In the genomic region with DNA sequence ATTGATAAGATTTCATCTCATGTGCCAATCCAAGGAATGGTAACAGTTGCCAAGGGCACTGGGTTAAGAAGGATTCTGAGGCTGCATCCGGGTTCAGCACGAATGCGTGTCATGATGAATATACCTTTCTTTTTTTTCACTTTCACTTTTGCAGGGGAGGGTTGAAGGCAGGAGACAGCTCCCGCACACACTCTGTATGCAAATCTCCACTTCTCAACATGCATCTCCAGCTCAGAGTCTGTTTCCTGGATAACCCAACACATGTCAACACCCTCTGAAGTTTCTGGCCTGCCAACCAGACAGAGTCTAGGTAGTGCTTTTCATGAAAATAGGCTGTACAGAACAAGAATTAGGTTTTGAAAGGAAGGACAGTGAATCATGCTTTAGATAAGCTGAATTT, we compare ENCODE assay signal across 2 cellular contexts.
TF ChIP-seq lines count a peak whose summit lies in the region.

No MANE protein-coding gene starts in this region.

TF ChIP-seq in WTC11, 78 proteins besides CTCF, POLR2A, EP300 and RAD21 (continued from another document):
- TF ChIP-seq, protein P1, sequence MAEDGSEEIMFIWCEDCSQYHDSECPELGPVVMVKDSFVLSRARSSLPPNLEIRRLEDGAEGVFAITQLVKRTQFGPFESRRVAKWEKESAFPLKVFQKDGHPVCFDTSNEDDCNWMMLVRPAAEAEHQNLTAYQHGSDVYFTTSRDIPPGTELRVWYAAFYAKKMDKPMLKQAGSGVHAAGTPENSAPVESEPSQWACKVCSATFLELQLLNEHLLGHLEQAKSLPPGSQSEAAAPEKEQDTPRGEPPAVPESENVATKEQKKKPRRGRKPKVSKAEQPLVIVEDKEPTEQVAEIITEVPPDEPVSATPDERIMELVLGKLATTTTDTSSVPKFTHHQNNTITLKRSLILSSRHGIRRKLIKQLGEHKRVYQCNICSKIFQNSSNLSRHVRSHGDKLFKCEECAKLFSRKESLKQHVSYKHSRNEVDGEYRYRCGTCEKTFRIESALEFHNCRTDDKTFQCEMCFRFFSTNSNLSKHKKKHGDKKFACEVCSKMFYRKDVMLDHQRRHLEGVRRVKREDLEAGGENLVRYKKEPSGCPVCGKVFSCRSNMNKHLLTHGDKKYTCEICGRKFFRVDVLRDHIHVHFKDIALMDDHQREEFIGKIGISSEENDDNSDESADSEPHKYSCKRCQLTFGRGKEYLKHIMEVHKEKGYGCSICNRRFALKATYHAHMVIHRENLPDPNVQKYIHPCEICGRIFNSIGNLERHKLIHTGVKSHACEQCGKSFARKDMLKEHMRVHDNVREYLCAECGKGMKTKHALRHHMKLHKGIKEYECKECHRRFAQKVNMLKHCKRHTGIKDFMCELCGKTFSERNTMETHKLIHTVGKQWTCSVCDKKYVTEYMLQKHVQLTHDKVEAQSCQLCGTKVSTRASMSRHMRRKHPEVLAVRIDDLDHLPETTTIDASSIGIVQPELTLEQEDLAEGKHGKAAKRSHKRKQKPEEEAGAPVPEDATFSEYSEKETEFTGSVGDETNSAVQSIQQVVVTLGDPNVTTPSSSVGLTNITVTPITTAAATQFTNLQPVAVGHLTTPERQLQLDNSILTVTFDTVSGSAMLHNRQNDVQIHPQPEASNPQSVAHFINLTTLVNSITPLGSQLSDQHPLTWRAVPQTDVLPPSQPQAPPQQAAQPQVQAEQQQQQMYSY (CRISPR knock-in tag; IDR thresholded peaks at IDR 0.05), result no peak
- TF ChIP-seq FOXP1 (CRISPR knock-in tag; IDR thresholded peaks at IDR 0.05; ENCODE audit: borderline replicate concordance) (no peak), NR3C1 (CRISPR knock-in tag; conservative IDR thresholded peaks at IDR 0.05; ENCODE audit: low read depth) (no peak), GRHL2 (CRISPR knock-in tag; IDR thresholded peaks at IDR 0.05; ENCODE audit: insufficient replicate concordance, severe bottlenecking) (no peak), SP1 (CRISPR knock-in tag; conservative IDR thresholded peaks at IDR 0.05) (no peak)
- TF ChIP-seq, protein P2, sequence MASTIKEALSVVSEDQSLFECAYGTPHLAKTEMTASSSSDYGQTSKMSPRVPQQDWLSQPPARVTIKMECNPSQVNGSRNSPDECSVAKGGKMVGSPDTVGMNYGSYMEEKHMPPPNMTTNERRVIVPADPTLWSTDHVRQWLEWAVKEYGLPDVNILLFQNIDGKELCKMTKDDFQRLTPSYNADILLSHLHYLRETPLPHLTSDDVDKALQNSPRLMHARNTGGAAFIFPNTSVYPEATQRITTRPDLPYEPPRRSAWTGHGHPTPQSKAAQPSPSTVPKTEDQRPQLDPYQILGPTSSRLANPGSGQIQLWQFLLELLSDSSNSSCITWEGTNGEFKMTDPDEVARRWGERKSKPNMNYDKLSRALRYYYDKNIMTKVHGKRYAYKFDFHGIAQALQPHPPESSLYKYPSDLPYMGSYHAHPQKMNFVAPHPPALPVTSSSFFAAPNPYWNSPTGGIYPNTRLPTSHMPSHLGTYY (CRISPR knock-in tag; IDR thresholded peaks at IDR 0.05), result no peak
TF ChIP-seq in WTC11: peak in this region for 0.

TF ChIP-seq in SK-N-SH, 30 proteins besides CTCF, POLR2A, EP300 and RAD21 (continued from another document):
- TF ChIP-seq, protein P3, sequence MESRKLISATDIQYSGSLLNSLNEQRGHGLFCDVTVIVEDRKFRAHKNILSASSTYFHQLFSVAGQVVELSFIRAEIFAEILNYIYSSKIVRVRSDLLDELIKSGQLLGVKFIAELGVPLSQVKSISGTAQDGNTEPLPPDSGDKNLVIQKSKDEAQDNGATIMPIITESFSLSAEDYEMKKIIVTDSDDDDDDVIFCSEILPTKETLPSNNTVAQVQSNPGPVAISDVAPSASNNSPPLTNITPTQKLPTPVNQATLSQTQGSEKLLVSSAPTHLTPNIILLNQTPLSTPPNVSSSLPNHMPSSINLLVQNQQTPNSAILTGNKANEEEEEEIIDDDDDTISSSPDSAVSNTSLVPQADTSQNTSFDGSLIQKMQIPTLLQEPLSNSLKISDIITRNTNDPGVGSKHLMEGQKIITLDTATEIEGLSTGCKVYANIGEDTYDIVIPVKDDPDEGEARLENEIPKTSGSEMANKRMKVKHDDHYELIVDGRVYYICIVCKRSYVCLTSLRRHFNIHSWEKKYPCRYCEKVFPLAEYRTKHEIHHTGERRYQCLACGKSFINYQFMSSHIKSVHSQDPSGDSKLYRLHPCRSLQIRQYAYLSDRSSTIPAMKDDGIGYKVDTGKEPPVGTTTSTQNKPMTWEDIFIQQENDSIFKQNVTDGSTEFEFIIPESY (IDR thresholded peaks at IDR 0.05; ENCODE audit: borderline replicate concordance, low read depth), result no peak
